8 cellular contexts compared by ENCODE assay signal in the genomic region with DNA sequence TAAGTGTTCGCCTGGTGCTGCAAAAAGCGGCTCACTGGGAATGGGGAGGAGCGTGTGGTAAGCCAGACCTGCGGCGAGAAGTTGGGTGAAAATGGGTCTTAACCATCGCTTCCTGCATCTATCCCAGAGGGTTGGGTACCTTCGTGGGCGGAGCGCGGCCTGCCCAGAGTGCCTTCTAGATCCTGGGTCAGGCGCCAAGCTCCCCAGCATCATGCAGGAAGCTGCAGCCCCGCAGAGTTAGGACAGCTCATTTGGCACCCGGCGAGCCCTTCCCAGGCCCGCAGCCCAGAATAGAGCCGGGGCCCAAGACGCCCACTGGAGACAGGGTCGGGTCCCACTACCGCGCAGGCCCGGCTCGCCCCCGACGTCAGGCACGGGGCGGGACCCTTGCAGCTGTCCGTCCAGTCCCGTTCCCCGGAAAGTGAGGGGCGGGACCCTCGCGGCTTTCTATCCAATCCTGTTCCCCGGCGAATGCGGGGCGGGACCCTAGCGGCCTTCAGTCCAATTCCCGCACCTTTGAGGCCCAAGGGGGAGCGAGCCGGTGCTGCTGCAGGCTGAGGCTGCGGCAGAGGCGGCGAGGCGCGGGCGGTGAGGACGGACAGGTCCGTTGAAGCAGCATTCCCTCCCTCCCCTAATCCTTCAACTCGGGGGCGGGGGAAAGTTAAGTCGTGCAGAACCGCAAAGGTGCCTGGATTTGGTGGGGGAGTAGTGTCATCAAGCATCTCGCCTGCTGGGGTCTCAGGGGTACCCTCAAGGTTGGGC. TPM values are rescaled to one million over a fixed set of nuclear protein-coding genes. Genes with fewer than 3 reads are reported as not detected.
A peak's percentile ranks its signal among the peaks of the same experiment; 100 is the strongest.
DNase-seq lines count a peak whose midpoint lies in the region; ATAC-seq and TF ChIP-seq lines count a peak whose summit lies in the region.

A gene with protein sequence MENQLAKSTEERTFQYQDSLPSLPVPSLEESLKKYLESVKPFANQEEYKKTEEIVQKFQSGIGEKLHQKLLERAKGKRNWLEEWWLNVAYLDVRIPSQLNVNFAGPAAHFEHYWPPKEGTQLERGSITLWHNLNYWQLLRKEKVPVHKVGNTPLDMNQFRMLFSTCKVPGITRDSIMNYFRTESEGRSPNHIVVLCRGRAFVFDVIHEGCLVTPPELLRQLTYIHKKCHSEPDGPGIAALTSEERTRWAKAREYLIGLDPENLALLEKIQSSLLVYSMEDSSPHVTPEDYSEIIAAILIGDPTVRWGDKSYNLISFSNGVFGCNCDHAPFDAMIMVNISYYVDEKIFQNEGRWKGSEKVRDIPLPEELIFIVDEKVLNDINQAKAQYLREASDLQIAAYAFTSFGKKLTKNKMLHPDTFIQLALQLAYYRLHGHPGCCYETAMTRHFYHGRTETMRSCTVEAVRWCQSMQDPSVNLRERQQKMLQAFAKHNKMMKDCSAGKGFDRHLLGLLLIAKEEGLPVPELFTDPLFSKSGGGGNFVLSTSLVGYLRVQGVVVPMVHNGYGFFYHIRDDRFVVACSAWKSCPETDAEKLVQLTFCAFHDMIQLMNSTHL (plus strand): TSS at position 499 of the 762 bp plus-strand sequence. CDS start 3,405 bp downstream, outside the sequence.

- TF ChIP-seq POLR2A in NB4 (IDR thresholded peaks at IDR 0.05; ENCODE audit: extremely low read depth, insufficient read length): no peak

- H3K36me3 Mint-ChIP-seq in activated naive CD4-positive, alpha-beta T cell treated with anti-CD3 and anti-CD28 coated beads, Interleukin-2, amount 50 U/mL, for 72 hours: peaks cover 21 to 24% of the 10 kb centered on the region in 2 donors

- TF ChIP-seq CTCF in GM06990 (IDR thresholded peaks at IDR 0.05; ENCODE audit: insufficient read depth, low read length, poor library complexity, severe bottlenecking) (no peak), NB4 (IDR thresholded peaks at IDR 0.05; ENCODE audit: low read depth, low read length) (no peak), omental fat pad (IDR thresholded peaks at IDR 0.05) (no peak)

- peak; percentile 95 for DNase-seq in GM06990 (ENCODE audit: extremely low read depth, insufficient read length)
- peak; percentile 96 for DNase-seq in NB4 (ENCODE audit: low read depth)
- DNase-seq in activated naive CD4-positive, alpha-beta T cell treated with anti-CD3 and anti-CD28 coated beads, Interleukin-2, amount 50 U/mL, for 72 hours (ENCODE audit: low spot score in 2 of 2): peak; percentile 93 to 96
- peak; percentile 92 for DNase-seq in glomerular visceral epithelial cell (ENCODE audit: extremely low spot score)
- peak; percentile 87 for DNase-seq in omental fat pad (ENCODE audit: low spot score)

- H3K27ac Mint-ChIP-seq in activated naive CD4-positive, alpha-beta T cell treated with anti-CD3 and anti-CD28 coated beads, Interleukin-2, amount 50 U/mL, for 72 hours: peak within 1 kb of the TSS; percentile 90 to 95

- H3K4me3 ChIP-seq in GM06990 (replicated peaks; ENCODE audit: low read depth, low read length) (peak within 1 kb of the TSS; percentile 75), NB4 (ENCODE audit: low read depth, low read length) (peak within 1 kb of the TSS; percentile 78)

- no peaks in the 10 kb centered on the region; the same call in 1 of the 2 replicates for H3K36me3 ChIP-seq in GM06990 (ENCODE audit: control insufficient read depth, insufficient read depth, low read length)

- ATAC-seq in HG02571 (IDR thresholded peaks at IDR 0.05; ENCODE audit: unreplicated experiment) (peak; percentile 98), SK-N-SH treated with all-trans-retinoic acid at 6 μM for 48 hours (peak; percentile 99), omental fat pad (ENCODE audit: low FRiP score) (peak; percentile 100)
- peak; percentile 97 to 99 for ATAC-seq in activated naive CD4-positive, alpha-beta T cell treated with anti-CD3 and anti-CD28 coated beads, Interleukin-2, amount 50 U/mL, for 72 hours

- H3K9me3 Mint-ChIP-seq in activated naive CD4-positive, alpha-beta T cell treated with anti-CD3 and anti-CD28 coated beads, Interleukin-2, amount 50 U/mL, for 72 hours: no peaks in the 10 kb centered on the region

- peak within 1 kb of the TSS; percentile 69 for H3K27ac ChIP-seq in temporal lobe (ENCODE audit: low read depth, low read length)

- H3K27me3 ChIP-seq in GM06990 (replicated peaks; ENCODE audit: control insufficient read depth, insufficient read depth, low read length): no peaks in the 10 kb centered on the region

TF ChIP-seq in SK-N-SH treated with all-trans-retinoic acid at 6 μM for 48 hours, 23 proteins besides CTCF, POLR2A, EP300 and RAD21:
- TF ChIP-seq, protein P1, sequence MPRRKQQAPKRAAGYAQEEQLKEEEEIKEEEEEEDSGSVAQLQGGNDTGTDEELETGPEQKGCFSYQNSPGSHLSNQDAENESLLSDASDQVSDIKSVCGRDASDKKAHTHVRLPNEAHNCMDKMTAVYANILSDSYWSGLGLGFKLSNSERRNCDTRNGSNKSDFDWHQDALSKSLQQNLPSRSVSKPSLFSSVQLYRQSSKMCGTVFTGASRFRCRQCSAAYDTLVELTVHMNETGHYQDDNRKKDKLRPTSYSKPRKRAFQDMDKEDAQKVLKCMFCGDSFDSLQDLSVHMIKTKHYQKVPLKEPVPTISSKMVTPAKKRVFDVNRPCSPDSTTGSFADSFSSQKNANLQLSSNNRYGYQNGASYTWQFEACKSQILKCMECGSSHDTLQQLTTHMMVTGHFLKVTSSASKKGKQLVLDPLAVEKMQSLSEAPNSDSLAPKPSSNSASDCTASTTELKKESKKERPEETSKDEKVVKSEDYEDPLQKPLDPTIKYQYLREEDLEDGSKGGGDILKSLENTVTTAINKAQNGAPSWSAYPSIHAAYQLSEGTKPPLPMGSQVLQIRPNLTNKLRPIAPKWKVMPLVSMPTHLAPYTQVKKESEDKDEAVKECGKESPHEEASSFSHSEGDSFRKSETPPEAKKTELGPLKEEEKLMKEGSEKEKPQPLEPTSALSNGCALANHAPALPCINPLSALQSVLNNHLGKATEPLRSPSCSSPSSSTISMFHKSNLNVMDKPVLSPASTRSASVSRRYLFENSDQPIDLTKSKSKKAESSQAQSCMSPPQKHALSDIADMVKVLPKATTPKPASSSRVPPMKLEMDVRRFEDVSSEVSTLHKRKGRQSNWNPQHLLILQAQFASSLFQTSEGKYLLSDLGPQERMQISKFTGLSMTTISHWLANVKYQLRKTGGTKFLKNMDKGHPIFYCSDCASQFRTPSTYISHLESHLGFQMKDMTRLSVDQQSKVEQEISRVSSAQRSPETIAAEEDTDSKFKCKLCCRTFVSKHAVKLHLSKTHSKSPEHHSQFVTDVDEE (CRISPR knock-in tag; IDR thresholded peaks at IDR 0.05): peak; percentile 51; the same call in 1 of the 2 replicates
- TF ChIP-seq ZFP3 (CRISPR knock-in tag; IDR thresholded peaks at IDR 0.05) (no peak; the same call in 1 of the 2 replicates), RARB (CRISPR knock-in tag; IDR thresholded peaks at IDR 0.05) (no peak)
- TF ChIP-seq, protein P2, sequence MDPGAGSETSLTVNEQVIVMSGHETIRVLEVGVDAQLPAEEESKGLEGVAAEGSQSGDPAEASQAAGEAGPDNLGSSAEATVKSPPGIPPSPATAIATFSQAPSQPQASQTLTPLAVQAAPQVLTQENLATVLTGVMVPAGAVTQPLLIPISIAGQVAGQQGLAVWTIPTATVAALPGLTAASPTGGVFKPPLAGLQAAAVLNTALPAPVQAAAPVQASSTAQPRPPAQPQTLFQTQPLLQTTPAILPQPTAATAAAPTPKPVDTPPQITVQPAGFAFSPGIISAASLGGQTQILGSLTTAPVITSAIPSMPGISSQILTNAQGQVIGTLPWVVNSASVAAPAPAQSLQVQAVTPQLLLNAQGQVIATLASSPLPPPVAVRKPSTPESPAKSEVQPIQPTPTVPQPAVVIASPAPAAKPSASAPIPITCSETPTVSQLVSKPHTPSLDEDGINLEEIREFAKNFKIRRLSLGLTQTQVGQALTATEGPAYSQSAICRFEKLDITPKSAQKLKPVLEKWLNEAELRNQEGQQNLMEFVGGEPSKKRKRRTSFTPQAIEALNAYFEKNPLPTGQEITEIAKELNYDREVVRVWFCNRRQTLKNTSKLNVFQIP (CRISPR knock-in tag; IDR thresholded peaks at IDR 0.05; ENCODE audit: borderline replicate concordance, low read depth): no peak

RNA-seq across cellular contexts. Expression of the gene that starts here (rescaled TPM):
- total RNA-seq in activated naive CD4-positive, alpha-beta T cell treated with anti-CD3 and anti-CD28 coated beads, Interleukin-2, amount 50 U/mL, for 72 hours: 1 to 10 TPM; 7.5 to 9.5 TPM
- total RNA-seq in omental fat pad (10 to 100 TPM in 3 of 4 donors, 1 to 10 TPM in 1; 3.0 to 29.5 (median 11.9) TPM), temporal lobe (15.5 TPM)

Comparison
In these comparisons a context has a peak if more than half of its experiments do, and no peak if none do; other contexts are left out.
1. Peak in every context shown above with its lines: DNase-seq, ATAC-seq, H3K4me3 ChIP-seq and H3K27ac ChIP-seq.